Comparison of ENCODE assay signal across 8 cellular contexts in genomic region chr9:78213696-78214095, GRCh38. TPM values are rescaled to one million over a fixed set of nuclear protein-coding genes. Genes with fewer than 3 reads are reported as not detected.
A peak's percentile ranks its signal among the peaks of the same experiment; 100 is the strongest.
DNase-seq lines count a peak whose midpoint lies in the region; ATAC-seq, FAIRE-seq and TF ChIP-seq lines count a peak whose summit lies in the region.

No MANE protein-coding gene starts in this region.

- peak overlapping the region; percentile 1 for H3K4me2 ChIP-seq in keratinocyte (ENCODE audit: control insufficient read depth, extremely low read depth, insufficient read depth, low read depth, low read length)

- peak overlapping the region; percentile 15 for H3K27ac Mint-ChIP-seq in T-helper 1 cell treated with Interleukin-12 subunit alpha and Interleukin-12 subunit beta and Interleukin-4 antibody, amounts not matched to agents 30 μg/mL and 1 μg/mL, for 36 hours

- H3K9me3 ChIP-seq in keratinocyte (ENCODE audit: control insufficient read depth, low read depth, low read length) = no peaks in the 10 kb centered on the region
- H3K9me3 ChIP-seq in colonic mucosa = no peaks in the 10 kb centered on the region

- peaks cover 25% of the 10 kb centered on the region for H3K4me1 Mint-ChIP-seq in T-helper 1 cell treated with Interleukin-12 subunit alpha and Interleukin-12 subunit beta and Interleukin-4 antibody, amounts not matched to agents 30 μg/mL and 1 μg/mL, for 36 hours (ENCODE audit: low read depth)

- H3K9ac ChIP-seq in keratinocyte (ENCODE audit: control insufficient read depth, extremely low read depth, insufficient read depth, low read length) (no peak overlapping the region), colonic mucosa (ENCODE audit: low read depth in 2 of 2, low read length in 2 of 2) (no peak overlapping the region)

- H3K27ac ChIP-seq in C4-2B (no peak overlapping the region), keratinocyte (ENCODE audit: control insufficient read depth, insufficient read depth, low read length) (no peak overlapping the region), colonic mucosa (no peak overlapping the region)

- no peak overlapping the region for H3K4me3 ChIP-seq in keratinocyte (ENCODE audit: control insufficient read depth in 2 of 3, extremely low read depth in 1 of 3, insufficient read depth in 2 of 3, low read depth in 1 of 3, low read length in 3 of 3)
- H3K4me3 ChIP-seq in colonic mucosa = no peak overlapping the region

- TF ChIP-seq POLR2A in H54 (IDR thresholded peaks at IDR 0.05; ENCODE audit: low read depth, low read length) = no peak

- H3K27me3 ChIP-seq in keratinocyte (ENCODE audit: control insufficient read depth, extremely low read depth, insufficient read depth, low read length) (no peaks in the 10 kb centered on the region), colonic mucosa (no peaks in the 10 kb centered on the region)

- no peaks in the 10 kb centered on the region for H3K36me3 ChIP-seq in keratinocyte (ENCODE audit: control insufficient read depth in 2 of 2, extremely low read depth in 1 of 2, insufficient read depth in 2 of 2, low read length in 2 of 2)
- no peaks in the 10 kb centered on the region for H3K36me3 ChIP-seq in colonic mucosa

- H4K20me1 ChIP-seq in keratinocyte (ENCODE audit: control insufficient read depth, extremely low read depth, insufficient read depth, low read length) = no peaks in the 10 kb centered on the region

- FAIRE-seq in H54 (lab: Jason Lieb, UNC) = peak; percentile 92
- FAIRE-seq in keratinocyte (lab: Jason Lieb, UNC) = peak; percentile 44

- H3K4me1 ChIP-seq in keratinocyte (ENCODE audit: control insufficient read depth, extremely low read depth, insufficient read depth, low read length) (no peaks in the 10 kb centered on the region), colonic mucosa (no peaks in the 10 kb centered on the region)

- no peaks in the 10 kb centered on the region for H3K9me3 Mint-ChIP-seq in T-helper 1 cell treated with Interleukin-12 subunit alpha and Interleukin-12 subunit beta and Interleukin-4 antibody, amounts not matched to agents 30 μg/mL and 1 μg/mL, for 36 hours

- intact Hi-C loops in colonic mucosa (cut with DNase I) (no loop called here), left colon (cut with DNase I, micrococcal nuclease) (no loop called here)

- TF ChIP-seq CTCF in C4-2B (conservative IDR thresholded peaks at IDR 0.05) (peak; percentile 42), keratinocyte (optimal IDR thresholded peaks at IDR 0.05 in 1 of 3, IDR thresholded peaks at IDR 0.05 in 1 of 3, conservative IDR thresholded peaks at IDR 0.05 in 1 of 3; ENCODE audit: extremely low read depth in 1 of 3, insufficient read depth in 2 of 3, low read length in 3 of 3) (peak; percentile 22 to 40 (median 27)), colonic mucosa (IDR thresholded peaks at IDR 0.05) (no peak)

- peak overlapping the region; percentile 61 for H2AFZ ChIP-seq in keratinocyte (ENCODE audit: control insufficient read depth, low read length)

- H3K4me3 Mint-ChIP-seq in T-helper 1 cell treated with Interleukin-12 subunit alpha and Interleukin-12 subunit beta and Interleukin-4 antibody, amounts not matched to agents 30 μg/mL and 1 μg/mL, for 36 hours = no peak overlapping the region

- no peaks in the 10 kb centered on the region for H3K9me1 ChIP-seq in keratinocyte (ENCODE audit: control insufficient read depth, extremely low read depth, insufficient read depth, low read length)

- no peak for ATAC-seq in left colon
- ATAC-seq in HG03025 (IDR thresholded peaks at IDR 0.05; ENCODE audit: low FRiP score, unreplicated experiment) = no peak
- no peak for ATAC-seq in GM18868 (IDR thresholded peaks at IDR 0.05; ENCODE audit: unreplicated experiment)

- no peaks in the 10 kb centered on the region for H3K27me3 Mint-ChIP-seq in T-helper 1 cell treated with Interleukin-12 subunit alpha and Interleukin-12 subunit beta and Interleukin-4 antibody, amounts not matched to agents 30 μg/mL and 1 μg/mL, for 36 hours (ENCODE audit: low read depth)

- no peak for DNase-seq in H54 (ENCODE audit: insufficient read length, low spot score)
- no peak for DNase-seq in keratinocyte (ENCODE audit: low read depth, low spot score)
- DNase-seq in colonic mucosa = no peak
- DNase-seq in left colon = no peak

- dilution Hi-C loops in keratinocyte (cut with MboI; ENCODE audit: extremely low pct_ligation_motif_present, low sequenced_read_pairs) = no loop called here

- no peaks in the 10 kb centered on the region for H3K36me3 Mint-ChIP-seq in T-helper 1 cell treated with Interleukin-12 subunit alpha and Interleukin-12 subunit beta and Interleukin-4 antibody, amounts not matched to agents 30 μg/mL and 1 μg/mL, for 36 hours (ENCODE audit: low read depth)

- no peaks in the 10 kb centered on the region for H3K79me2 ChIP-seq in keratinocyte (ENCODE audit: control insufficient read depth, insufficient read depth, low read length)

RNA-seq across cellular contexts. Expression of gene CEP78, which starts 22.2 kb away (rescaled TPM):
- 5.1 to 13.2 TPM (median 10.1 TPM) in 3 replicates for polyA plus RNA-seq in keratinocyte
- polyA plus RNA-seq in keratinocyte (2011; ENCODE audit: low read depth) = 6.3 TPM
- polyA plus RNA-seq in keratinocyte (2011; cell fraction: cytosol; rRNA removed) = 5.5 and 9.9 TPM in 2 replicates
- 8.0 and 9.8 TPM in 2 replicates for polyA plus RNA-seq in keratinocyte (2011; cell fraction: nucleus; rRNA removed)
- 2.3 and 10.3 TPM in 2 replicates for polyA plus RNA-seq in keratinocyte (2012; ENCODE audit: low replicate concordance)
- polyA minus RNA-seq in keratinocyte = 2.4 to 13.2 TPM (median 5.1 TPM) in 3 replicates
- polyA minus RNA-seq in keratinocyte (2011; cell fraction: cytosol; rRNA and poly(A)+ RNA removed) = 6.3 TPM
- polyA minus RNA-seq in keratinocyte (2011; cell fraction: nucleus; rRNA and poly(A)+ RNA removed) = 4.9 and 9.7 TPM in 2 replicates
- total RNA-seq in colonic mucosa (10 to 100 TPM; 10.6 to 42.5 TPM), left colon (10 to 100 TPM in 1 of 2 donors, 1 to 10 TPM in 1; 7.9 to 11.1 TPM)
